In genomic region chr4:141783770-141784169, GRCh38 we compare ENCODE assay signal across 11 cellular contexts.
"Had no signal": no experiment of that assay in that cellular context is flagged by ENCODE, and none has a peak within 500 bp of the region (broad histone marks: within the 10 kb centered on the region; RNA-seq: fewer than 3 reads in every experiment).

No MANE protein-coding gene starts in this region.

- H3K9ac ChIP-seq: GM23248 had no signal

- H3K9me3 ChIP-seq: HAP-1 had no signal

- H3K4me3 ChIP-seq: GM23248, GM23338, HAP-1 had no signal

- H3K27ac ChIP-seq: GM23248 had no signal

- H3K36me3 ChIP-seq: HAP-1 had no signal

- FAIRE-seq: H1, H54 had no signal

- DNase-seq: GM23248, GOT3, H7, H9, HCEC 1CT, HFFc6 had no signal

- H3K4me2 ChIP-seq: GM23338 had no signal

- ATAC-seq: GM23338, HCT116 had no signal

- H3K4me1 ChIP-seq: HAP-1 had no signal

- H2AFZ ChIP-seq: GM23248, GM23338 had no signal
